In the genomic region with DNA sequence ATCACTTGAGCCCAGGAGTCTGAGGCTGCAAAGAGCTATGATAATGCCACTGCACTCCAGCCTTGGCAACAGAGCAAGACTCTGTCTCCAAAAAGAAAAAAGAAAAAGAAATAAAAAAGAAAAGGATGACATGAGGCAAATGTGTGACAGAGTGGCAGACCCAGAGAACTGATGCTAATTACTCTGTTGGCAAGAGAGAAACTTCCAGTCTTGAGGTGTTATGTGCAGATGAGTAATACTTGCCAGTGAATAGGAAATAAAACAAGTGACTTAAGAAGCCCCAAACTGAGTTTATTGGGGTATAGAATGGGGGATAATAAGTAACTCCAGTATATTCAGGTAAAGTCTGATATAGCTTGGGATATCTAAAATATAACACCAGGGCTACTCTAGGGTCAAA, we compare ENCODE assay signal across 25 cellular contexts.
"Had no signal": no experiment of that assay in that cellular context is flagged by ENCODE, and none has a peak within 500 bp of the region (broad histone marks: within the 10 kb centered on the region; RNA-seq: fewer than 3 reads in every experiment).

No MANE protein-coding gene starts in this region.

- H3K4me1 ChIP-seq: gastroesophageal sphincter, heart left ventricle, left lung, neural progenitor cell, prostate gland, sigmoid colon, testis, tibial artery had no signal

- H3K27ac Mint-ChIP-seq: endodermal cell; naive thymus-derived CD4-positive, alpha-beta T cell; nephron; neural progenitor cell; stimulated activated naive B cell treated with anti-CD40 and anti-IgM and Interleukin-4, amounts not matched to agents 10 μg/mL and 1 μg/mL and 100 μg/mL, for 72 hours; type B pancreatic cell had no signal

- ATAC-seq: esophagus mucosa; gastroesophageal sphincter; heart left ventricle; left cardiac atrium; left lung; naive thymus-derived CD4-positive, alpha-beta T cell; right cardiac atrium; stimulated activated naive B cell treated with anti-CD40 and anti-IgM and Interleukin-4, amounts not matched to agents 10 μg/mL and 1 μg/mL and 100 μg/mL, for 72 hours had no signal

- H3K27ac ChIP-seq: epithelial cell of prostate, gastroesophageal sphincter, heart left ventricle, hepatocyte, left lung, neural progenitor cell, prostate gland, sigmoid colon, testis, tibial artery had no signal

- DNase-seq: effector CD8-positive, alpha-beta T cell; endodermal cell; foreskin fibroblast; heart left ventricle; left cardiac atrium; left lung; mesendoderm; midbrain; naive thymus-derived CD4-positive, alpha-beta T cell; right cardiac atrium; sigmoid colon; stimulated activated CD4-positive, alpha-beta T cell treated with anti-CD3 and anti-CD28 coated beads, Interleukin-2, amount 100 ng/mL, for 24 hours; stimulated activated CD4-positive, alpha-beta T cell treated with anti-CD3 and anti-CD28 coated beads, Interleukin-4, amount 100 ng/mL, for 4 hours; stimulated activated naive B cell treated with anti-CD40 and anti-IgM and Interleukin-4, amounts not matched to agents 10 μg/mL and 1 μg/mL and 100 μg/mL, for 72 hours; substantia nigra; testis; tibial artery had no signal

- H3K4me3 Mint-ChIP-seq: endodermal cell; naive thymus-derived CD4-positive, alpha-beta T cell; nephron; neural progenitor cell; stimulated activated naive B cell treated with anti-CD40 and anti-IgM and Interleukin-4, amounts not matched to agents 10 μg/mL and 1 μg/mL and 100 μg/mL, for 72 hours; type B pancreatic cell had no signal

- H3K27me3 Mint-ChIP-seq: naive thymus-derived CD4-positive, alpha-beta T cell; stimulated activated naive B cell treated with anti-CD40 and anti-IgM and Interleukin-4, amounts not matched to agents 10 μg/mL and 1 μg/mL and 100 μg/mL, for 72 hours; type B pancreatic cell had no signal

- H3K4me1 Mint-ChIP-seq: naive thymus-derived CD4-positive, alpha-beta T cell; nephron; neural progenitor cell had no signal

- H3K9me3 Mint-ChIP-seq: endodermal cell; naive thymus-derived CD4-positive, alpha-beta T cell; nephron; neural progenitor cell; stimulated activated naive B cell treated with anti-CD40 and anti-IgM and Interleukin-4, amounts not matched to agents 10 μg/mL and 1 μg/mL and 100 μg/mL, for 72 hours; type B pancreatic cell had no signal

- H3K27me3 ChIP-seq: gastroesophageal sphincter, heart left ventricle, hepatocyte, left lung, neural progenitor cell, sigmoid colon, testis, tibial artery had no signal
